In genomic region chr17:78629436-78629995, GRCh38 we compare ENCODE assay signal across 22 cellular contexts. TPM values are rescaled to one million over a fixed set of nuclear protein-coding genes. Genes with fewer than 3 reads are reported as not detected.
DNase-seq lines count a peak whose midpoint lies in the region; ATAC-seq and TF ChIP-seq lines count a peak whose summit lies in the region.
"Had no signal": no experiment of that assay in that cellular context is flagged by ENCODE, and none has a peak within 500 bp of the region (broad histone marks: within the 10 kb centered on the region; RNA-seq: fewer than 3 reads in every experiment).

No MANE protein-coding gene starts in this region.

- TF ChIP-seq EP300 in gastroesophageal sphincter (IDR thresholded peaks at IDR 0.05) = no peak

- H3K9me3 ChIP-seq in WERI-Rb-1 (ENCODE audit: severe bottlenecking) = no peaks in the 10 kb centered on the region
- no peaks in the 10 kb centered on the region for H3K9me3 ChIP-seq in gastroesophageal sphincter

- no peak overlapping the region for H3K4me3 ChIP-seq in WERI-Rb-1 (ENCODE audit: low read depth, low read length)
- no peak overlapping the region for H3K4me3 ChIP-seq in gastroesophageal sphincter
- H3K4me3 ChIP-seq: GM23248, PC-9 had no signal

- H3K36me3 ChIP-seq in WERI-Rb-1 (no peaks in the 10 kb centered on the region), gastroesophageal sphincter (no peaks in the 10 kb centered on the region)

- DNase-seq in WERI-Rb-1 (no peak), sciatic nerve (ENCODE audit: low spot score) (peak; percentile 50), AG20443 (ENCODE audit: low spot score) (no peak), NCI-H1930 (lab: John Stamatoyannopoulos, UW) (no peak)
- no peak for DNase-seq in effector memory CD8-positive, alpha-beta T cell
- DNase-seq in activated CD8-positive, alpha-beta memory T cell treated with anti-CD3 and anti-CD28 coated beads, Interleukin-2, amount 50 U/mL, for 4 hours = no peak
- DNase-seq: Calu3, DMS153, DND-41, GM23248, Karpas-422, NCI-H1092 treated with DMSO at 0.1 percent for 48 hours, NCI-H1436 treated with DMSO at 0.1 percent for 48 hours, NCI-H2029, NCI-H446 treated with DMSO at 0.1 percent for 48 hours, NCI-H526 treated with DMSO at 0.1 percent for 48 hours, PC-9 had no signal

- ATAC-seq in effector memory CD8-positive, alpha-beta T cell (replicated peaks) = peak; percentile 27
- no peak for ATAC-seq in sciatic nerve
- no peak for ATAC-seq in gastroesophageal sphincter
- ATAC-seq: Right ventricle myocardium inferior had no signal

- H3K36me3 Mint-ChIP-seq in effector memory CD8-positive, alpha-beta T cell (ENCODE audit: insufficient read depth) = peaks cover 12% of the 10 kb centered on the region

- peak overlapping the region; percentile 12 to 19 for H3K4me3 Mint-ChIP-seq in effector memory CD8-positive, alpha-beta T cell
- H3K4me3 Mint-ChIP-seq: B cell, H9 had no signal

- H3K4me1 Mint-ChIP-seq in effector memory CD8-positive, alpha-beta T cell (ENCODE audit: low read depth in 2 of 2) = peaks cover 14 to 25% of the 10 kb centered on the region in 2 donors

- peak overlapping the region; percentile 32 for H3K27ac ChIP-seq in WERI-Rb-1
- H3K27ac ChIP-seq in gastroesophageal sphincter = no peak overlapping the region
- H3K27ac ChIP-seq: GM23248, PC-9 had no signal

- H3K27ac Mint-ChIP-seq in effector memory CD8-positive, alpha-beta T cell = peak overlapping the region; percentile 77 to 98
- H3K27ac Mint-ChIP-seq: H9 had no signal

- intact Hi-C loops in sciatic nerve (cut with DNase I) = no loop called here

- H3K4me1 ChIP-seq in gastroesophageal sphincter = no peaks in the 10 kb centered on the region

- no peaks in the 10 kb centered on the region for H3K27me3 Mint-ChIP-seq in effector memory CD8-positive, alpha-beta T cell

- 94 to 96% methylated on average over 3 to 13 of the region's 23 CpGs for WGBS in gastroesophageal sphincter (ENCODE audit: low coverage in 1 of 2), 2 donors

- TF ChIP-seq POLR2A in gastroesophageal sphincter (IDR thresholded peaks at IDR 0.05) = no peak

- H3K27me3 ChIP-seq in WERI-Rb-1 (ENCODE audit: insufficient read depth, low read depth, severe bottlenecking) (no peaks in the 10 kb centered on the region), gastroesophageal sphincter (no peaks in the 10 kb centered on the region)

- no peak for TF ChIP-seq CTCF in WERI-Rb-1 (IDR thresholded peaks at IDR 0.05; ENCODE audit: low read depth, low read length)
- no peak for TF ChIP-seq CTCF in gastroesophageal sphincter (IDR thresholded peaks at IDR 0.05)

- H3K9me3 Mint-ChIP-seq in effector memory CD8-positive, alpha-beta T cell = peaks cover 0 to 2% of the 10 kb centered on the region in 2 donors

RNA-seq across cellular contexts. Expression of gene DNAH17, which starts 52.3 kb away (rescaled TPM):
- total RNA-seq in sciatic nerve (0.40 TPM), gastroesophageal sphincter (under 1 TPM in 1 of 4 donors, not detected in 3; 0.15 TPM)
- total RNA-seq: GM23248, HT-29, Right ventricle myocardium inferior had no signal
